Comparison of ENCODE assay signal across 8 cellular contexts in the genomic region with DNA sequence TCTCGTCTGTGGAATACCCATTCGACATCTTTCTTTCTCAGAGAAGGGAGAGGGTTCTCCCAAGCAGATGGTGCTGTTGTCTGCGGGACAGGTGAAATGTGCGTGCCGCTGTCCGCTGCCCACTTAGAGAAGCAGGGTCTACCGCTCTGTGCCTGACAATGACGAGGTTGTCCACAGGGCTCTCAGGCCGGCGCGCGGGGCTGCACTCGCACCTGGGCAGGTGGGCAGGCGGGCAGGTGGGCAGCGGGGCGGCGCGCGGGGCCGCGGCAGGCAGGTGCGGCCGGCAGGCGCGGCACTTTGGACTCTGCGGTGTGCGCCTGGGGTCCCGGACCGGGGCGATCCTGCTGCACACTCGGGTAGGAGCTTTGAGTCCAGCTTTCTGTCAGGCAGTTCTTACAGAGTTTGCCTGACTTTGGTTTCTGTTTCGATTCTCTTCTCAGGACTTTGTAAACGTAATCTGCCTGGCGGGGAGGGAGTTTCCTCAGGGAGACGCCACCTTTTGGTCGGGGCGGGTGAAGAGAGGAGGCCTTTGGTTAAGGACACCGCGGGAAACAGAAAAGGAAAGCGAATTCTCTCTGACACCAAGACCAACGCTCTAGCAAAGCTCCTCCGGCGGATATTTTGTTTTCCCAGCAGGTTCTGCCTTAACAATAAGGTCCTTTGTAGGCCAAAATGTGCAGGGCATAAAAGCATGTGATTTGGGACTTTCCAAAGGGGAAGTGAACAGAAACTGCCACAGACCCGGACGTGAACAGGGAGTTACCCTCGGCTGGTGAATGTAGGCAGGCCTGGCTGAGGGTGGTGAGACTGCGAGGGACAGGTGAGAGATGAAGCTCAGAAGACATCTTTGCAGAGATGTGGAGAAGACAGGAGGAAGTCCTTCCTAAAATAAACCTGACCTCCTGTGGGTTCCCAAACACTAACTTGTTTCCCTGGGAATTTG. TPM values are rescaled to one million over a fixed set of nuclear protein-coding genes. Genes with fewer than 3 reads are reported as not detected.
DNase-seq lines count a peak whose midpoint lies in the region; ATAC-seq and TF ChIP-seq lines count a peak whose summit lies in the region.

A gene (minus strand): TSS at position 405 of the 943 bp plus-strand sequence. CDS start 377 bp downstream, at position 28.

- H2AFZ ChIP-seq in GM23338 (peak within 1 kb of the TSS; percentile 97), osteoblast (ENCODE audit: low read length) (peak within 1 kb of the TSS; percentile 90)

- no peaks in the 10 kb centered on the region for H3F3A ChIP-seq in GM23338 (replicated peaks; ENCODE audit: low read depth)

- no peaks in the 10 kb centered on the region for H3K79me2 ChIP-seq in GM23338 (replicated peaks; ENCODE audit: insufficient read depth)
- H3K79me2 ChIP-seq in osteoblast (ENCODE audit: insufficient read depth, low read length) = no peaks in the 10 kb centered on the region

- H3K27me3 Mint-ChIP-seq in GM23338 (ENCODE audit: insufficient read depth, low read depth, poor library complexity) = peaks cover 7% of the 10 kb centered on the region

- H3K9me2 ChIP-seq in GM23338 (ENCODE audit: insufficient read depth) = no peaks in the 10 kb centered on the region

- H3K36me3 ChIP-seq in GM23338 (ENCODE audit: insufficient read depth) (no peaks in the 10 kb centered on the region), osteoblast (ENCODE audit: insufficient read depth, low read length) (no peaks in the 10 kb centered on the region), thoracic aorta (no peaks in the 10 kb centered on the region)

- H3K27ac ChIP-seq in GM23338 (ENCODE audit: low read depth) (no peak within 1 kb of the TSS; the same call in 1 of the 2 replicates), osteoblast (ENCODE audit: low read depth, low read length) (peak within 1 kb of the TSS; percentile 62), thoracic aorta (peak within 1 kb of the TSS; percentile 82 to 83)

- no peaks in the 10 kb centered on the region for H3K9me3 ChIP-seq in osteoblast (ENCODE audit: low read depth, low read length)
- no peaks in the 10 kb centered on the region for H3K9me3 ChIP-seq in thoracic aorta

- H3K4me2 ChIP-seq in GM23338 = peak within 1 kb of the TSS; percentile 85
- H3K4me2 ChIP-seq in osteoblast (ENCODE audit: insufficient read depth, low read length) = peak within 1 kb of the TSS; percentile 87

- DNase-seq in G401 (ENCODE audit: low spot score) (peak; percentile 37), GM23338 (ENCODE audit: low spot score) (peak; percentile 89), LHCN-M2 (ENCODE audit: low read depth) (peak; percentile 90), SKM-1 treated with dmso at 0.1 percent for 144 hours (lab: John Stamatoyannopoulos, UW; ENCODE audit: unreplicated experiment) (peak; percentile 88), glomerular visceral epithelial cell (ENCODE audit: extremely low spot score) (peak; percentile 93), osteoblast (ENCODE audit: insufficient read length, low spot score, missing footprints) (peak; percentile 98), thoracic aorta (ENCODE audit: low spot score) (peak; percentile 52)
- DNase-seq in activated naive CD4-positive, alpha-beta T cell treated with anti-CD3 and anti-CD28 coated beads, Interleukin-2, amount 50 U/mL, for 72 hours (ENCODE audit: low spot score in 2 of 2) = peak; percentile 72 to 84

- no peaks in the 10 kb centered on the region; the same call in 2 of the 3 replicates for H3K9me3 Mint-ChIP-seq in GM23338
- H3K9me3 Mint-ChIP-seq in activated naive CD4-positive, alpha-beta T cell treated with anti-CD3 and anti-CD28 coated beads, Interleukin-2, amount 50 U/mL, for 72 hours = peaks cover 0 to 5% of the 10 kb centered on the region in 2 donors

- H3K4me1 Mint-ChIP-seq in GM23338 = peaks cover 23% of the 10 kb centered on the region

- H3K27ac Mint-ChIP-seq in GM23338 = peak within 1 kb of the TSS; percentile 30; the same call in 1 of the 2 replicates
- peak within 1 kb of the TSS; percentile 97 to 98 for H3K27ac Mint-ChIP-seq in activated naive CD4-positive, alpha-beta T cell treated with anti-CD3 and anti-CD28 coated beads, Interleukin-2, amount 50 U/mL, for 72 hours

- H3K27me3 ChIP-seq in GM23338 (ENCODE audit: insufficient read depth) = peaks cover 12% of the 10 kb centered on the region
- H3K27me3 ChIP-seq in osteoblast (ENCODE audit: insufficient read depth, low read length) = no peaks in the 10 kb centered on the region
- no peaks in the 10 kb centered on the region for H3K27me3 ChIP-seq in thoracic aorta (replicated peaks; ENCODE audit: insufficient read depth)

- TF ChIP-seq CTCF in GM23338 (conservative IDR thresholded peaks at IDR 0.05; ENCODE audit: low read depth in 2 of 2) (peak; percentile 31 to 41), osteoblast (IDR thresholded peaks at IDR 0.05; ENCODE audit: extremely low read depth, low read depth, low read length) (peak; percentile 45), thoracic aorta (IDR thresholded peaks at IDR 0.05) (no peak)

- ATAC-seq in GM23338 (peak; percentile 89), thoracic aorta (ENCODE audit: insufficient number of reproducible peaks, low FRiP score, low read depth) (peak; percentile 92)
- peak; percentile 88 to 92 for ATAC-seq in activated naive CD4-positive, alpha-beta T cell treated with anti-CD3 and anti-CD28 coated beads, Interleukin-2, amount 50 U/mL, for 72 hours

- H3K4me1 ChIP-seq in GM23338 (ENCODE audit: insufficient read depth) = peaks cover 22% of the 10 kb centered on the region
- H3K4me1 ChIP-seq in osteoblast (ENCODE audit: insufficient read depth, low read length) = peaks cover 18% of the 10 kb centered on the region
- H3K4me1 ChIP-seq in thoracic aorta (ENCODE audit: control insufficient read depth in 1 of 2, low read depth in 2 of 2) = peaks cover 22 to 48% of the 10 kb centered on the region in 2 donors

- in situ Hi-C loops in G401 (cut with HindIII; ENCODE audit: low sequenced_read_pairs) = no loop called here

- no peaks in the 10 kb centered on the region for H3K36me3 Mint-ChIP-seq in GM23338 (ENCODE audit: low read depth)
- H3K36me3 Mint-ChIP-seq in activated naive CD4-positive, alpha-beta T cell treated with anti-CD3 and anti-CD28 coated beads, Interleukin-2, amount 50 U/mL, for 72 hours = peaks cover 24 to 27% of the 10 kb centered on the region in 2 donors

- peak within 1 kb of the TSS; percentile 59 for H3K4me3 ChIP-seq in GM23338
- peak within 1 kb of the TSS; percentile 85 for H3K4me3 ChIP-seq in osteoblast (ENCODE audit: insufficient read depth, low read length)
- H3K4me3 ChIP-seq in thoracic aorta = peak within 1 kb of the TSS; percentile 77

- H4K20me1 ChIP-seq in GM23338 (replicated peaks; ENCODE audit: insufficient read depth) = no peaks in the 10 kb centered on the region
- H4K20me1 ChIP-seq in osteoblast (ENCODE audit: insufficient read depth, low read length) = no peaks in the 10 kb centered on the region

- H3K4me3 Mint-ChIP-seq in GM23338 = peak within 1 kb of the TSS; percentile 83

TF ChIP-seq in GM23338, 12 proteins besides CTCF, POLR2A, EP300 and RAD21:
- no peak for TF ChIP-seq CREB1 (CRISPR knock-in tag; IDR thresholded peaks at IDR 0.05; ENCODE audit: low read depth)
- TF ChIP-seq POLR2AphosphoS5 (IDR thresholded peaks at IDR 0.05; ENCODE audit: low read depth) = no peak
TF ChIP-seq in GM23338: peak in this region for 0.

RNA-seq across cellular contexts. Expression of the gene that starts here (rescaled TPM):
- total RNA-seq in G401 (2014; rRNA removed; shearing (Covaris generic)) = not detected in 2 replicates
- total RNA-seq in GM23338 (2014; rRNA removed; shearing (Covaris generic)) = 2.5 and 3.0 TPM in 2 replicates
- 0.97 and 1.2 TPM in 2 replicates for polyA plus RNA-seq in GM23338 (2016; fragmentation: Nextera tagmentation; extraction: Ambion mirVana)
- total RNA-seq in LHCN-M2 (2014; rRNA removed) (2.6 and 5.6 TPM in 2 replicates), osteoblast (7.2 and 9.1 TPM in 2 replicates), thoracic aorta (10 to 100 TPM; 16.6 to 19.2 TPM)
- 1.0 TPM for polyA plus RNA-seq in LHCN-M2 (2012)
- 10 to 100 TPM; 29.2 to 39.1 TPM for total RNA-seq in activated naive CD4-positive, alpha-beta T cell treated with anti-CD3 and anti-CD28 coated beads, Interleukin-2, amount 50 U/mL, for 72 hours

Comparison
In these comparisons a context has a peak if more than half of its experiments do, and no peak if none do; other contexts are left out.
1. Peak in DNase-seq in G401; RNA of the gene not detected or under 1 TPM.
2. DNase-seq: peak in every context shown above with its lines; median percentile 98 in osteoblast; 93 in glomerular visceral epithelial cell; 90 in LHCN-M2; 89 in GM23338; 88 in SKM-1 treated with dmso at 0.1 percent for 144 hours; 78 in activated naive CD4-positive, alpha-beta T cell treated with anti-CD3 and anti-CD28 coated beads, Interleukin-2, amount 50 U/mL, for 72 hours; 52 in thoracic aorta; 37 in G401.